Comparison of ENCODE assay signal across 10 cellular contexts in genomic region chr4:14125375-14126129, GRCh38.
DNase-seq lines count a peak whose midpoint lies in the region; ATAC-seq and TF ChIP-seq lines count a peak whose summit lies in the region.
"Had no signal": no experiment of that assay in that cellular context is flagged by ENCODE, and none has a peak within 500 bp of the region (broad histone marks: within the 10 kb centered on the region; RNA-seq: fewer than 3 reads in every experiment).

No MANE protein-coding gene starts in this region.

- peaks cover 9% of the 10 kb centered on the region for H3K4me1 ChIP-seq in left ventricle myocardium inferior
- H3K4me1 ChIP-seq in foreskin keratinocyte, result no peaks in the 10 kb centered on the region
- H3K4me1 ChIP-seq: A549 had no signal

- no peak for DNase-seq in Right ventricle myocardium superior
- no peak for DNase-seq in left ventricle myocardium inferior
- DNase-seq in MV-4-11 (lab: John Stamatoyannopoulos, UW), result peak; percentile 98
- no peak for DNase-seq in progenitor cell of endocrine pancreas (ENCODE audit: low spot score, unreplicated experiment)
- no peak for DNase-seq in foreskin keratinocyte
- no peak for DNase-seq in germinal center (ENCODE audit: low spot score)
- DNase-seq: NCI-H2107 had no signal

- no peak for TF ChIP-seq CTCF in left ventricle myocardium inferior (IDR thresholded peaks at IDR 0.05; ENCODE audit: borderline replicate concordance)
- TF ChIP-seq CTCF in progenitor cell of endocrine pancreas (IDR thresholded peaks at IDR 0.05; ENCODE audit: unreplicated experiment), result no peak
- no peak for TF ChIP-seq CTCF in foreskin keratinocyte (conservative IDR thresholded peaks at IDR 0.05)

- no peaks in the 10 kb centered on the region for H3K9me3 ChIP-seq in left ventricle myocardium inferior (replicated peaks)
- H3K9me3 ChIP-seq: A549 had no signal

- H3K36me3 Mint-ChIP-seq in stimulated activated memory B cell treated with anti-CD40 and anti-IgM and Interleukin-4, amounts not matched to agents 10 μg/mL and 1 μg/mL and 100 μg/mL, for 72 hours, result no peaks in the 10 kb centered on the region
- H3K36me3 Mint-ChIP-seq in progenitor cell of endocrine pancreas (ENCODE audit: insufficient read depth), result no peaks in the 10 kb centered on the region

- H3K27me3 ChIP-seq in left ventricle myocardium inferior (ENCODE audit: low read depth), result no peaks in the 10 kb centered on the region
- H3K27me3 ChIP-seq in foreskin keratinocyte, result peaks cover 15% of the 10 kb centered on the region

- H3K27ac ChIP-seq in left ventricle myocardium inferior (replicated peaks) (no peak overlapping the region), foreskin keratinocyte (no peak overlapping the region)
- H3K27ac ChIP-seq: A549 had no signal

- no peaks in the 10 kb centered on the region for H3K36me3 ChIP-seq in left ventricle myocardium inferior

- peak overlapping the region; percentile 53 for H3K27ac Mint-ChIP-seq in stimulated activated memory B cell treated with anti-CD40 and anti-IgM and Interleukin-4, amounts not matched to agents 10 μg/mL and 1 μg/mL and 100 μg/mL, for 72 hours
- H3K27ac Mint-ChIP-seq in progenitor cell of endocrine pancreas, result no peak overlapping the region

- peaks cover 47% of the 10 kb centered on the region for H3K4me1 Mint-ChIP-seq in stimulated activated memory B cell treated with anti-CD40 and anti-IgM and Interleukin-4, amounts not matched to agents 10 μg/mL and 1 μg/mL and 100 μg/mL, for 72 hours
- no peaks in the 10 kb centered on the region for H3K4me1 Mint-ChIP-seq in progenitor cell of endocrine pancreas (ENCODE audit: low read depth)

- intact Hi-C loops in Right ventricle myocardium superior (cut with DNase I) (no loop called here), left ventricle myocardium inferior (cut with micrococcal nuclease) (no loop called here)

- no peak overlapping the region for H3K4me3 ChIP-seq in left ventricle myocardium inferior
- H3K4me3 ChIP-seq: A549 had no signal

- no peaks in the 10 kb centered on the region for H3K27me3 Mint-ChIP-seq in stimulated activated memory B cell treated with anti-CD40 and anti-IgM and Interleukin-4, amounts not matched to agents 10 μg/mL and 1 μg/mL and 100 μg/mL, for 72 hours
- peaks cover 5% of the 10 kb centered on the region for H3K27me3 Mint-ChIP-seq in progenitor cell of endocrine pancreas

- no peak overlapping the region for H3K4me3 Mint-ChIP-seq in stimulated activated memory B cell treated with anti-CD40 and anti-IgM and Interleukin-4, amounts not matched to agents 10 μg/mL and 1 μg/mL and 100 μg/mL, for 72 hours
- no peak overlapping the region for H3K4me3 Mint-ChIP-seq in progenitor cell of endocrine pancreas (ENCODE audit: low read depth)

- peaks cover 3% of the 10 kb centered on the region for H3K9me3 Mint-ChIP-seq in stimulated activated memory B cell treated with anti-CD40 and anti-IgM and Interleukin-4, amounts not matched to agents 10 μg/mL and 1 μg/mL and 100 μg/mL, for 72 hours
- no peaks in the 10 kb centered on the region for H3K9me3 Mint-ChIP-seq in progenitor cell of endocrine pancreas (ENCODE audit: low read depth)

- ATAC-seq in Right ventricle myocardium superior (ENCODE audit: poor library complexity) (peak; percentile 41), HG02884 (IDR thresholded peaks at IDR 0.05; ENCODE audit: unreplicated experiment) (peak; percentile 95), foreskin keratinocyte (no peak)
- ATAC-seq in stimulated activated memory B cell treated with anti-CD40 and anti-IgM and Interleukin-4, amounts not matched to agents 10 μg/mL and 1 μg/mL and 100 μg/mL, for 72 hours, result peak; percentile 93
- ATAC-seq: A549 had no signal
